ENCODE assay signal across 9 cellular contexts in the genomic region with DNA sequence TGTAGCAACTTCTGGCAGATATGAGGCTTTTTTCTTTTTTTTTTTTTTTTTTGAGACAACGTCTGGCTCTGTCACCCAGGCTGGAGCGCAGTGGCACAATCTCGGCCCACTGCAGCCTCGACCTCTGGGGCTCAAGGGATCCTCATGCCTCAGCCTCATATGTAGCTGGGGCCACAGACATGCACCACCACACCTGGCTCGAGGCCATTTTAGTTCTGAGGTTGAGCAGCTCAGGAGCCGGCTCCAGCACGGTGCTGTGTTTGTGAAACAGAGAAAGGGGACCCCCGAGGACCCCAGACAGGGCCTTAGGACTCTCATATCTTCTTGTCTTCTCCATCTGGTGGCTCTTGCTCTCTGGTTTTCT. TPM values are rescaled to one million over a fixed set of nuclear protein-coding genes. Genes with fewer than 3 reads are reported as not detected.
DNase-seq lines count a peak whose midpoint lies in the region.
"Had no signal": no experiment of that assay in that cellular context is flagged by ENCODE, and none has a peak within 500 bp of the region (broad histone marks: within the 10 kb centered on the region; RNA-seq: fewer than 3 reads in every experiment).

No MANE protein-coding gene starts in this region.

- H3K27me3 ChIP-seq in CD8-positive, alpha-beta memory T cell (ENCODE audit: insufficient read depth, low read length, poor library complexity, severe bottlenecking) = no peaks in the 10 kb centered on the region
- H3K27me3 ChIP-seq in mesenchymal stem cell (ENCODE audit: control insufficient read depth in 1 of 2, insufficient read depth in 1 of 2, low read length in 2 of 2) = peaks cover 0 to 7% of the 10 kb centered on the region in 2 experiments
- H3K27me3 ChIP-seq: heart right ventricle had no signal

- no peak overlapping the region for H2BK12ac ChIP-seq in mesenchymal stem cell (ENCODE audit: low read length in 2 of 2)

- CTCF ChIA-PET in CD8-positive, alpha-beta memory T cell (lab: Charles Lee) = interaction anchor here (0.7 to 3.2 kb wide), 23 partner anchors 12 to 477 kb away, joined by 3 to 51 read pairs (median 4); partner anchors contain the start of genes ALDH16A1, GYS1, PIH1D1 and RUVBL2

- no peak overlapping the region for H3K18ac ChIP-seq in mesenchymal stem cell (ENCODE audit: low read depth in 1 of 2, low read length in 2 of 2)

- WGBS in mesenchymal stem cell = 97% methylated on average over 8 of the region's 8 CpGs

- H3K9me3 ChIP-seq in CD8-positive, alpha-beta memory T cell (ENCODE audit: low read length) = no peaks in the 10 kb centered on the region
- H3K9me3 ChIP-seq in SK-N-MC (ENCODE audit: low read depth, low read length) (no peaks in the 10 kb centered on the region), mesenchymal stem cell (ENCODE audit: control insufficient read depth, low read length) (no peaks in the 10 kb centered on the region)
- H3K9me3 ChIP-seq: heart right ventricle had no signal

- H2AK5ac ChIP-seq in mesenchymal stem cell (ENCODE audit: low read length, severe bottlenecking) = no peak overlapping the region

- H4K91ac ChIP-seq in mesenchymal stem cell (ENCODE audit: low read length) = no peak overlapping the region

- H3K4me1 Mint-ChIP-seq in CD8-positive, alpha-beta memory T cell = peaks cover 41 to 64% (median 41%) of the 10 kb centered on the region in 3 donors
- H3K4me1 Mint-ChIP-seq in immature natural killer cell = peaks cover 54 to 59% of the 10 kb centered on the region in 2 donors

- H3K4me3 Mint-ChIP-seq in CD8-positive, alpha-beta memory T cell = peak overlapping the region; percentile 48 to 80 (median 66)
- peak overlapping the region; percentile 62 to 75 (median 73) for H3K4me3 Mint-ChIP-seq in immature natural killer cell

- no peak overlapping the region for H2BK5ac ChIP-seq in mesenchymal stem cell (ENCODE audit: low read depth, low read length, poor library complexity, severe bottlenecking)

- H3K9ac ChIP-seq in SK-N-MC (ENCODE audit: insufficient read length) (no peak overlapping the region), mesenchymal stem cell (ENCODE audit: low read length) (no peak overlapping the region)

- H3K36me3 ChIP-seq in CD8-positive, alpha-beta memory T cell (ENCODE audit: insufficient read depth, low read length) = no peaks in the 10 kb centered on the region
- H3K36me3 ChIP-seq in SK-N-MC (ENCODE audit: insufficient read depth, low read length) = peaks cover 10% of the 10 kb centered on the region; the same call in 1 of the 2 replicates
- peaks cover 0 to 36% of the 10 kb centered on the region in 2 experiments for H3K36me3 ChIP-seq in mesenchymal stem cell (ENCODE audit: control insufficient read depth in 1 of 2, insufficient read depth in 2 of 2, low read depth in 1 of 2, low read length in 2 of 2)

- H3K27ac Mint-ChIP-seq in CD8-positive, alpha-beta memory T cell = peak overlapping the region; percentile 90 to 100 (median 99)
- H3K27ac Mint-ChIP-seq in immature natural killer cell = peak overlapping the region; percentile 95 to 98 (median 97)

- peak overlapping the region; percentile 40 for H3K4me3 ChIP-seq in CD8-positive, alpha-beta memory T cell (ENCODE audit: low read length)
- no peak overlapping the region for H3K4me3 ChIP-seq in SK-N-MC
- no peak overlapping the region for H3K4me3 ChIP-seq in mesenchymal stem cell (ENCODE audit: insufficient read depth in 1 of 2, low read depth in 1 of 2, low read length in 2 of 2)
- H3K4me3 ChIP-seq: heart right ventricle had no signal

- H3K36me3 Mint-ChIP-seq in CD8-positive, alpha-beta memory T cell = peaks cover 2 to 9% (median 5%) of the 10 kb centered on the region in 3 donors
- peaks cover 0 to 4% (median 4%) of the 10 kb centered on the region in 3 donors for H3K36me3 Mint-ChIP-seq in immature natural killer cell

- no peak overlapping the region for H3K14ac ChIP-seq in mesenchymal stem cell (ENCODE audit: low read length in 2 of 2)

- peaks cover 0 to 2% of the 10 kb centered on the region in 2 donors for H3K27me3 Mint-ChIP-seq in CD8-positive, alpha-beta memory T cell
- peaks cover 15 to 30% (median 16%) of the 10 kb centered on the region in 3 donors for H3K27me3 Mint-ChIP-seq in immature natural killer cell (ENCODE audit: low read depth in 3 of 3)

- H2BK15ac ChIP-seq in mesenchymal stem cell (ENCODE audit: low read depth, poor library complexity, severe bottlenecking) = no peak overlapping the region

- no peaks in the 10 kb centered on the region for H3K79me1 ChIP-seq in mesenchymal stem cell (replicated peaks; ENCODE audit: low read length, poor library complexity, severe bottlenecking)

- peaks cover 0 to 2% (median 0%) of the 10 kb centered on the region in 5 donors for H3K9me3 Mint-ChIP-seq in CD8-positive, alpha-beta memory T cell
- H3K9me3 Mint-ChIP-seq in immature natural killer cell = no peaks in the 10 kb centered on the region

- peak overlapping the region; percentile 89 for H3K27ac ChIP-seq in CD8-positive, alpha-beta memory T cell (ENCODE audit: low read depth, low read length)
- H3K27ac ChIP-seq in SK-N-MC = peak overlapping the region; percentile 13; the same call in 1 of the 2 replicates
- no peak overlapping the region for H3K27ac ChIP-seq in mesenchymal stem cell (ENCODE audit: low read length, poor library complexity, severe bottlenecking)

- H3K4ac ChIP-seq in mesenchymal stem cell (ENCODE audit: low read depth in 1 of 2, low read length in 2 of 2) = no peak overlapping the region

- H3K4me1 ChIP-seq in CD8-positive, alpha-beta memory T cell (ENCODE audit: insufficient read depth, low read length) = peaks cover 66% of the 10 kb centered on the region
- peaks cover 11% of the 10 kb centered on the region for H3K4me1 ChIP-seq in mesenchymal stem cell (ENCODE audit: control insufficient read depth, insufficient read depth, low read depth, low read length)

- H2BK120ac ChIP-seq in mesenchymal stem cell (ENCODE audit: low read depth, low read length) = no peak overlapping the region

- no peak for DNase-seq in CD8-positive, alpha-beta memory T cell
- DNase-seq in SK-N-MC (ENCODE audit: low read depth, low spot score) (no peak), immature natural killer cell (no peak), mesenchymal stem cell (no peak), Ammon's horn (ENCODE audit: low spot score) (no peak), NCI-H526 treated with DMSO at 0.1 percent for 48 hours (lab: John Stamatoyannopoulos, UW) (no peak)
- DNase-seq: heart right ventricle, left ventricle myocardium superior, occipital lobe had no signal

- no peak overlapping the region for H4K8ac ChIP-seq in mesenchymal stem cell (ENCODE audit: low read length)

- no peak overlapping the region for H3K23ac ChIP-seq in mesenchymal stem cell (ENCODE audit: low read length in 2 of 2)

- H3K4me2 ChIP-seq in mesenchymal stem cell (ENCODE audit: low read length, poor library complexity, severe bottlenecking) = no peak overlapping the region

- no peak overlapping the region for H2AFZ ChIP-seq in mesenchymal stem cell (ENCODE audit: low read depth, low read length)

- POLR2A ChIA-PET in CD8-positive, alpha-beta memory T cell (lab: Charles Lee) = interaction anchor here (0.5 to 3.7 kb wide), 15 partner anchors 9 to 453 kb away, joined by 3 to 62 read pairs (median 4); partner anchors contain the start of genes ALDH16A1, PIH1D1 and RPL13A

RNA-seq across cellular contexts. Expression of gene FLT3LG, which starts 3.4 kb away (rescaled TPM):
- 10 to 100 TPM; 63.9 to 71.5 TPM for total RNA-seq in CD8-positive, alpha-beta memory T cell
- 148 TPM for polyA plus RNA-seq in CD8-positive, alpha-beta memory T cell
- 10 to 100 TPM; 22.6 to 36.6 (median 28.3) TPM for polyA plus RNA-seq in immature natural killer cell
- polyA plus RNA-seq in mesenchymal stem cell (2013, experiment 1 of 2) = 11.9 TPM
- polyA plus RNA-seq in mesenchymal stem cell (2013, experiment 2 of 2) = 12.5 TPM
- total RNA-seq: occipital lobe had no signal

RNA-seq across cellular contexts. Expression of gene RPL13A, which starts 16.8 kb away (rescaled TPM):
- total RNA-seq in CD8-positive, alpha-beta memory T cell = 1,000 to 10,000 TPM; 3,865 to 3,912 TPM
- 2,679 TPM for polyA plus RNA-seq in CD8-positive, alpha-beta memory T cell
- 1,000 to 10,000 TPM in 2 of 3 donors, 100 to 1,000 TPM in 1; 840 to 2,055 (median 1,247) TPM for polyA plus RNA-seq in immature natural killer cell
- 4,918 TPM for polyA plus RNA-seq in mesenchymal stem cell (2013, experiment 1 of 2)
- 4,876 TPM for polyA plus RNA-seq in mesenchymal stem cell (2013, experiment 2 of 2)

RNA-seq across cellular contexts. Expression of gene ALDH16A1, which starts 17.6 kb away (rescaled TPM):
- total RNA-seq in CD8-positive, alpha-beta memory T cell = 10 to 100 TPM; 46.7 to 51.8 TPM
- 32.5 TPM for polyA plus RNA-seq in CD8-positive, alpha-beta memory T cell
- polyA plus RNA-seq in immature natural killer cell = 10 to 100 TPM; 37.2 to 57.0 (median 42.4) TPM
- 7.6 TPM for polyA plus RNA-seq in mesenchymal stem cell (2013, experiment 1 of 2)
- polyA plus RNA-seq in mesenchymal stem cell (2013, experiment 2 of 2) = 6.8 TPM

RNA-seq across cellular contexts. Expression of gene PIH1D1, which starts 19.0 kb away (rescaled TPM):
- 100 to 1,000 TPM; 132 to 138 TPM for total RNA-seq in CD8-positive, alpha-beta memory T cell
- 81.8 TPM for polyA plus RNA-seq in CD8-positive, alpha-beta memory T cell
- polyA plus RNA-seq in immature natural killer cell = 10 to 100 TPM; 91.4 to 97.6 (median 93.3) TPM
- polyA plus RNA-seq in mesenchymal stem cell (2013, experiment 1 of 2) = 54.8 TPM
- polyA plus RNA-seq in mesenchymal stem cell (2013, experiment 2 of 2) = 53.7 TPM

RNA-seq across cellular contexts. Expression of gene RPS11, which starts 25.6 kb away (rescaled TPM):
- total RNA-seq in CD8-positive, alpha-beta memory T cell = 1,000 to 10,000 TPM; 2,863 to 2,871 TPM
- polyA plus RNA-seq in CD8-positive, alpha-beta memory T cell = 1,959 TPM
- 1,000 to 10,000 TPM; 1,178 to 2,153 (median 1,290) TPM for polyA plus RNA-seq in immature natural killer cell
- polyA plus RNA-seq in mesenchymal stem cell (2013, experiment 1 of 2) = 3,021 TPM
- polyA plus RNA-seq in mesenchymal stem cell (2013, experiment 2 of 2) = 2,952 TPM
